In the genomic region with DNA sequence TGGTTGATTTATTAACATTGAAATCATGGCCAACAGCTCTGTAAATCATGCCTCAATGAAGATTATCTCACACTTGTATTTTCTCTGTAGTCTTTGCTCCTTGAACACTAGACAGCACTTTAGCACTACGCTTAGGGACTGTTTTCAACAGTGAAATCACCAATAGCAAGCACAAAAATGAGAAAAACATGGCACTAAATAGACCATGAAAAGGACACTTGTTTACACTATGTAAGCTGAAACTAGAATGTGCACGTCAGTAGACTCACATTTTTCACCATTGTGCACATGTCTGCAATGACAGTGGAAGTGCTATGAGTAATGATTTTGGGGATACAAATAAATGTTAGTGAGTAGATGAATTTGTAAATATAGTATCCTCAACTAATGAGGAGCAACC, we compare ENCODE assay signal across 10 cellular contexts. TPM values are rescaled to one million over a fixed set of nuclear protein-coding genes. Genes with fewer than 3 reads are reported as not detected.
DNase-seq lines count a peak whose midpoint lies in the region; ATAC-seq and TF ChIP-seq lines count a peak whose summit lies in the region.
"Had no signal": no experiment of that assay in that cellular context is flagged by ENCODE, and none has a peak within 500 bp of the region (broad histone marks: within the 10 kb centered on the region; RNA-seq: fewer than 3 reads in every experiment).

No MANE protein-coding gene starts in this region.

- H3K27ac Mint-ChIP-seq in mesothelial cell of epicardium: no peak overlapping the region
- H3K27ac Mint-ChIP-seq: stimulated activated effector memory CD8-positive, alpha-beta T cell treated with anti-CD3 and anti-CD28 coated beads, Interleukin-12 subunit alpha, Interleukin-12 subunit beta, amount 100 ng/mL, for 72 hours had no signal

- no peaks in the 10 kb centered on the region for H4K20me1 ChIP-seq in neural cell (ENCODE audit: insufficient read depth)

- no peak overlapping the region for H2AFZ ChIP-seq in neural cell (ENCODE audit: low read depth, low read length)

- H3K9me3 Mint-ChIP-seq in mesothelial cell of epicardium: no peaks in the 10 kb centered on the region
- no peaks in the 10 kb centered on the region for H3K9me3 Mint-ChIP-seq in activated T-cell treated with anti-CD3 and anti-CD28 coated beads, Interleukin-2, amount 50 U/mL, for 4 hours
- H3K9me3 Mint-ChIP-seq: stimulated activated effector memory CD8-positive, alpha-beta T cell treated with anti-CD3 and anti-CD28 coated beads, Interleukin-12 subunit alpha, Interleukin-12 subunit beta, amount 100 ng/mL, for 72 hours had no signal

- H3K4me3 ChIP-seq in GM12865 (ENCODE audit: low read depth, low read length): no peak overlapping the region
- no peak overlapping the region for H3K4me3 ChIP-seq in HEK293 (ENCODE audit: low read depth, low read length)
- H3K4me3 ChIP-seq in choroid plexus epithelial cell (ENCODE audit: low read depth, low read length): no peak overlapping the region
- peak overlapping the region; percentile 98 for H3K4me3 ChIP-seq in neural cell (ENCODE audit: low read length)

- H3K4me1 Mint-ChIP-seq in mesothelial cell of epicardium: peaks cover 15% of the 10 kb centered on the region
- H3K4me1 Mint-ChIP-seq in activated T-cell treated with anti-CD3 and anti-CD28 coated beads, Interleukin-2, amount 50 U/mL, for 4 hours (ENCODE audit: low read depth): peaks cover 23% of the 10 kb centered on the region

- TF ChIP-seq EP300 in neural cell (conservative IDR thresholded peaks at IDR 0.05; ENCODE audit: poor library complexity, severe bottlenecking): no peak

- H3K9me3 ChIP-seq in HEK293 (ENCODE audit: control insufficient read depth, insufficient read depth, low read depth, low read length): no peaks in the 10 kb centered on the region
- H3K9me3 ChIP-seq in neural cell (ENCODE audit: low read length): no peaks in the 10 kb centered on the region

- H3K4me3 Mint-ChIP-seq in mesothelial cell of epicardium: no peak overlapping the region
- H3K4me3 Mint-ChIP-seq in activated T-cell treated with anti-CD3 and anti-CD28 coated beads, Interleukin-2, amount 50 U/mL, for 4 hours: no peak overlapping the region
- H3K4me3 Mint-ChIP-seq: stimulated activated effector memory CD8-positive, alpha-beta T cell treated with anti-CD3 and anti-CD28 coated beads, Interleukin-12 subunit alpha, Interleukin-12 subunit beta, amount 100 ng/mL, for 72 hours had no signal

- no peaks in the 10 kb centered on the region for H3K9me2 ChIP-seq in neural cell (ENCODE audit: insufficient read depth, low read length)

- H3K27ac ChIP-seq in HEK293 (ENCODE audit: extremely low read depth, low read depth, low read length): no peak overlapping the region
- H3K27ac ChIP-seq in neural cell (ENCODE audit: low read length): no peak overlapping the region

- 0 out of 2 replicates have a peak, but pooled peaks cover 5% of the 10 kb centered on the region for H3K4me1 ChIP-seq in HEK293 (ENCODE audit: control insufficient read depth, insufficient read depth, low read length)

- no peak overlapping the region for H3K9ac ChIP-seq in neural cell (ENCODE audit: low read length)

- peak; percentile 52 for DNase-seq in GM12865 (ENCODE audit: low read depth)
- DNase-seq in choroid plexus epithelial cell (ENCODE audit: low read depth): peak; percentile 46
- no peak for DNase-seq in mesothelial cell of epicardium (ENCODE audit: low spot score in 2 of 2, unreplicated experiment in 2 of 2)
- no peak for DNase-seq in GOT3 (lab: John Stamatoyannopoulos, UW)
- no peak for DNase-seq in activated T-cell treated with anti-CD3 and anti-CD28 coated beads, Interleukin-2, amount 50 U/mL, for 4 hours
- DNase-seq: stimulated activated CD4-positive, alpha-beta T cell treated with anti-CD3 and anti-CD28 coated beads, Interleukin-1b, Interleukin-23, amount 100 ng/mL, for 48 hours had no signal

- no peak for TF ChIP-seq CTCF in GM12865 (IDR thresholded peaks at IDR 0.05; ENCODE audit: insufficient read depth, low read depth, low read length, missing control alignments)
- no peak for TF ChIP-seq CTCF in HEK293 (tag by site-specific recombination; IDR thresholded peaks at IDR 0.05)
- no peak for TF ChIP-seq CTCF in choroid plexus epithelial cell (conservative IDR thresholded peaks at IDR 0.05; ENCODE audit: low read depth, low read length)
- no peak for TF ChIP-seq CTCF in neural cell (IDR thresholded peaks at IDR 0.05; ENCODE audit: poor library complexity, severe bottlenecking)
- TF ChIP-seq CTCF in mesothelial cell of epicardium (IDR thresholded peaks at IDR 0.05; ENCODE audit: unreplicated experiment): no peak

- no peak overlapping the region for H3K4me2 ChIP-seq in neural cell (ENCODE audit: low read length)

- no peak for TF ChIP-seq RAD21 in neural cell (conservative IDR thresholded peaks at IDR 0.05)

- CTCF ChIA-PET in HEK293 (lab: Yijun Ruan, JAX): interaction anchor here (0.8 to 1.0 kb wide), 4 partner anchors 18 to 135 kb away, joined by 3 to 5 read pairs (median 4); no protein-coding TSS in a partner anchor

- H3K36me3 Mint-ChIP-seq in mesothelial cell of epicardium: no peaks in the 10 kb centered on the region
- H3K36me3 Mint-ChIP-seq in activated T-cell treated with anti-CD3 and anti-CD28 coated beads, Interleukin-2, amount 50 U/mL, for 4 hours (ENCODE audit: insufficient read depth): no peaks in the 10 kb centered on the region

- no peaks in the 10 kb centered on the region for H3K27me3 ChIP-seq in neural cell (ENCODE audit: insufficient read depth, low read depth, low read length)

- no peaks in the 10 kb centered on the region for H3K36me3 ChIP-seq in HEK293 (ENCODE audit: control insufficient read depth in 2 of 2, insufficient read depth in 1 of 2, low read length in 2 of 2)
- H3K36me3 ChIP-seq in neural cell (ENCODE audit: insufficient read depth, low read length): no peaks in the 10 kb centered on the region

- no peak for ATAC-seq in activated T-cell treated with anti-CD3 and anti-CD28 coated beads, Interleukin-2, amount 50 U/mL, for 4 hours
- ATAC-seq: left lobe of liver; stimulated activated effector memory CD8-positive, alpha-beta T cell treated with anti-CD3 and anti-CD28 coated beads, Interleukin-12 subunit alpha, Interleukin-12 subunit beta, amount 100 ng/mL, for 72 hours had no signal

- H3K79me2 ChIP-seq in neural cell (replicated peaks; ENCODE audit: insufficient read depth, low read length): peaks cover 45% of the 10 kb centered on the region

- no peaks in the 10 kb centered on the region for H3F3A ChIP-seq in neural cell (ENCODE audit: insufficient read depth, low read length, poor library complexity, severe bottlenecking)

- no peaks in the 10 kb centered on the region for H3K27me3 Mint-ChIP-seq in mesothelial cell of epicardium (ENCODE audit: low read depth)
- no peaks in the 10 kb centered on the region for H3K27me3 Mint-ChIP-seq in activated T-cell treated with anti-CD3 and anti-CD28 coated beads, Interleukin-2, amount 50 U/mL, for 4 hours (ENCODE audit: low read depth)

- POLR2A ChIA-PET in HEK293 (lab: Yijun Ruan, JAX): no interaction called here

TF ChIP-seq in HEK293, 187 proteins besides CTCF, POLR2A, EP300 and RAD21 (continues in another document):
- TF ChIP-seq, protein P1, sequence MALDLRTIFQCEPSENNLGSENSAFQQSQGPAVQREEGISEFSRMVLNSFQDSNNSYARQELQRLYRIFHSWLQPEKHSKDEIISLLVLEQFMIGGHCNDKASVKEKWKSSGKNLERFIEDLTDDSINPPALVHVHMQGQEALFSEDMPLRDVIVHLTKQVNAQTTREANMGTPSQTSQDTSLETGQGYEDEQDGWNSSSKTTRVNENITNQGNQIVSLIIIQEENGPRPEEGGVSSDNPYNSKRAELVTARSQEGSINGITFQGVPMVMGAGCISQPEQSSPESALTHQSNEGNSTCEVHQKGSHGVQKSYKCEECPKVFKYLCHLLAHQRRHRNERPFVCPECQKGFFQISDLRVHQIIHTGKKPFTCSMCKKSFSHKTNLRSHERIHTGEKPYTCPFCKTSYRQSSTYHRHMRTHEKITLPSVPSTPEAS (tag by site-specific recombination; IDR thresholded peaks at IDR 0.05): no peak
- no peak for TF ChIP-seq RBAK (tag by site-specific recombination; IDR thresholded peaks at IDR 0.05)
- no peak for TF ChIP-seq KLF10 (tag by site-specific recombination; IDR thresholded peaks at IDR 0.05)
- TF ChIP-seq ZBTB48 (tag by site-specific recombination; IDR thresholded peaks at IDR 0.05): 0 out of 2 replicates have a peak, but pooled peaks have one; percentile 41

TF ChIP-seq in neural cell, 6 proteins besides CTCF, POLR2A, EP300 and RAD21 (continues in another document):
- no peak for TF ChIP-seq MXI1 (conservative IDR thresholded peaks at IDR 0.05; ENCODE audit: poor library complexity, severe bottlenecking)
- TF ChIP-seq EZH2 (IDR thresholded peaks at IDR 0.05; ENCODE audit: borderline replicate concordance, insufficient read depth, low read length, poor library complexity, severe bottlenecking): no peak
- no peak for TF ChIP-seq TAF1 (IDR thresholded peaks at IDR 0.05; ENCODE audit: low read depth)
- TF ChIP-seq, protein P2, sequence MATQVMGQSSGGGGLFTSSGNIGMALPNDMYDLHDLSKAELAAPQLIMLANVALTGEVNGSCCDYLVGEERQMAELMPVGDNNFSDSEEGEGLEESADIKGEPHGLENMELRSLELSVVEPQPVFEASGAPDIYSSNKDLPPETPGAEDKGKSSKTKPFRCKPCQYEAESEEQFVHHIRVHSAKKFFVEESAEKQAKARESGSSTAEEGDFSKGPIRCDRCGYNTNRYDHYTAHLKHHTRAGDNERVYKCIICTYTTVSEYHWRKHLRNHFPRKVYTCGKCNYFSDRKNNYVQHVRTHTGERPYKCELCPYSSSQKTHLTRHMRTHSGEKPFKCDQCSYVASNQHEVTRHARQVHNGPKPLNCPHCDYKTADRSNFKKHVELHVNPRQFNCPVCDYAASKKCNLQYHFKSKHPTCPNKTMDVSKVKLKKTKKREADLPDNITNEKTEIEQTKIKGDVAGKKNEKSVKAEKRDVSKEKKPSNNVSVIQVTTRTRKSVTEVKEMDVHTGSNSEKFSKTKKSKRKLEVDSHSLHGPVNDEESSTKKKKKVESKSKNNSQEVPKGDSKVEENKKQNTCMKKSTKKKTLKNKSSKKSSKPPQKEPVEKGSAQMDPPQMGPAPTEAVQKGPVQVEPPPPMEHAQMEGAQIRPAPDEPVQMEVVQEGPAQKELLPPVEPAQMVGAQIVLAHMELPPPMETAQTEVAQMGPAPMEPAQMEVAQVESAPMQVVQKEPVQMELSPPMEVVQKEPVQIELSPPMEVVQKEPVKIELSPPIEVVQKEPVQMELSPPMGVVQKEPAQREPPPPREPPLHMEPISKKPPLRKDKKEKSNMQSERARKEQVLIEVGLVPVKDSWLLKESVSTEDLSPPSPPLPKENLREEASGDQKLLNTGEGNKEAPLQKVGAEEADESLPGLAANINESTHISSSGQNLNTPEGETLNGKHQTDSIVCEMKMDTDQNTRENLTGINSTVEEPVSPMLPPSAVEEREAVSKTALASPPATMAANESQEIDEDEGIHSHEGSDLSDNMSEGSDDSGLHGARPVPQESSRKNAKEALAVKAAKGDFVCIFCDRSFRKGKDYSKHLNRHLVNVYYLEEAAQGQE (IDR thresholded peaks at IDR 0.05; ENCODE audit: borderline replicate concordance): no peak
- TF ChIP-seq SMC3 (conservative IDR thresholded peaks at IDR 0.05; ENCODE audit: poor library complexity): no peak

RNA-seq across cellular contexts. Expression of a gene that starts 3.1 kb away (rescaled TPM):
- polyA plus RNA-seq in neural cell: 14.3 and 14.7 TPM in 2 replicates
- 61.4 and 71.8 TPM in 2 replicates for polyA minus RNA-seq in neural cell
- total RNA-seq in mesothelial cell of epicardium: 22.2 to 23.2 TPM (median 22.3 TPM) in 3 replicates
- total RNA-seq in activated T-cell treated with anti-CD3 and anti-CD28 coated beads, Interleukin-2, amount 50 U/mL, for 4 hours: 1 to 10 TPM; 8.9 to 9.7 (median 9.3) TPM

Comparison
In these comparisons a context has a peak if more than half of its experiments do, and no peak if none do; other contexts are left out.
1. DNase-seq: peak in GM12865 (single experiment) and choroid plexus epithelial cell (single experiment); none in mesothelial cell of epicardium (0 of 2), GOT3 (single experiment) and activated T-cell treated with anti-CD3 and anti-CD28 coated beads, Interleukin-2, amount 50 U/mL, for 4 hours (single experiment).